8 cellular contexts compared by ENCODE assay signal in the genomic region with DNA sequence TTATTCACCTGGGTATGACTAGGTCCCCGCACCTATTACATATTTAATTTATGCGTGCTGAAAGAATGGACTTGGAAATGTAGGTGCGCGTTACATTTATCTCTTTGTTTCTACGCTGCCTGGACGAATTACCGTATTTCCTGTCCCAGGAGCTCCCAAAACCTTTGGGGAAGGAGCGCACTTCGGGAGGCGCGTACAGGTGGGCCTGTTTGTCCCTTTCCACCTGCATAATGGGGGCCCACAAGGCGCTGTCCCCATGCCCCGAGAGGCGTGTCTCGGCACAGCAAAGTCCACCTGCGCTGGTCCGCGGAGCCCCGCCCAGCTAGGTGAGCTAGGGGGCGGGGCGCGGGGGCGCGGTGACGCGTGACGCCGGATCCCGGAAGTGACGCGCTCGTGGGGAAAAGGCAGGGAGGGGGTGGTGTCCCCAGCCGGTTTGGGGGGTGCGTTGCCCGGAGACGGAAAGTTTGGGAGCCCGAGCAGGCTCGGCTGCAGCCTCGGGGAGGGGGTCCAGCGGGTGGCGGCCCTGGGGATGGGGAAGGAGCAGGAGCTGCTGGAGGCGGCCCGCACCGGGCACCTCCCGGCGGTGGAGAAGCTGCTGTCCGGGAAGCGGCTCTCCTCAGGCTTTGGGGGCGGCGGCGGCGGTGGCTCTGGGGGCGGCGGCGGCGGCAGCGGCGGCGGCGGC. TPM values are rescaled to one million over a fixed set of nuclear protein-coding genes. Genes with fewer than 3 reads are reported as not detected.
A peak's percentile ranks its signal among the peaks of the same experiment; 100 is the strongest.
DNase-seq lines count a peak whose midpoint lies in the region; ATAC-seq and TF ChIP-seq lines count a peak whose summit lies in the region.

A gene with protein sequence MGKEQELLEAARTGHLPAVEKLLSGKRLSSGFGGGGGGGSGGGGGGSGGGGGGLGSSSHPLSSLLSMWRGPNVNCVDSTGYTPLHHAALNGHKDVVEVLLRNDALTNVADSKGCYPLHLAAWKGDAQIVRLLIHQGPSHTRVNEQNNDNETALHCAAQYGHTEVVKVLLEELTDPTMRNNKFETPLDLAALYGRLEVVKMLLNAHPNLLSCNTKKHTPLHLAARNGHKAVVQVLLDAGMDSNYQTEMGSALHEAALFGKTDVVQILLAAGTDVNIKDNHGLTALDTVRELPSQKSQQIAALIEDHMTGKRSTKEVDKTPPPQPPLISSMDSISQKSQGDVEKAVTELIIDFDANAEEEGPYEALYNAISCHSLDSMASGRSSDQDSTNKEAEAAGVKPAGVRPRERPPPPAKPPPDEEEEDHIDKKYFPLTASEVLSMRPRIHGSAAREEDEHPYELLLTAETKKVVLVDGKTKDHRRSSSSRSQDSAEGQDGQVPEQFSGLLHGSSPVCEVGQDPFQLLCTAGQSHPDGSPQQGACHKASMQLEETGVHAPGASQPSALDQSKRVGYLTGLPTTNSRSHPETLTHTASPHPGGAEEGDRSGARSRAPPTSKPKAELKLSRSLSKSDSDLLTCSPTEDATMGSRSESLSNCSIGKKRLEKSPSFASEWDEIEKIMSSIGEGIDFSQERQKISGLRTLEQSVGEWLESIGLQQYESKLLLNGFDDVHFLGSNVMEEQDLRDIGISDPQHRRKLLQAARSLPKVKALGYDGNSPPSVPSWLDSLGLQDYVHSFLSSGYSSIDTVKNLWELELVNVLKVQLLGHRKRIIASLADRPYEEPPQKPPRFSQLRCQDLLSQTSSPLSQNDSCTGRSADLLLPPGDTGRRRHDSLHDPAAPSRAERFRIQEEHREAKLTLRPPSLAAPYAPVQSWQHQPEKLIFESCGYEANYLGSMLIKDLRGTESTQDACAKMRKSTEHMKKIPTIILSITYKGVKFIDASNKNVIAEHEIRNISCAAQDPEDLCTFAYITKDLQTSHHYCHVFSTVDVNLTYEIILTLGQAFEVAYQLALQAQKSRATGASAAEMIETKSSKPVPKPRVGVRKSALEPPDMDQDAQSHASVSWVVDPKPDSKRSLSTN (plus strand): TSS at position 382 of the 682 bp plus-strand sequence. CDS start 148 bp downstream, at position 530.

- no peaks in the 10 kb centered on the region for H3K36me3 ChIP-seq in ACC112 (ENCODE audit: insufficient read depth, low read length)
- H3K36me3 ChIP-seq in HUES48 (ENCODE audit: control insufficient read depth, insufficient read depth, low read length), result peaks cover 12% of the 10 kb centered on the region
- H3K36me3 ChIP-seq in fibroblast of lung (ENCODE audit: control insufficient read depth, insufficient read depth, low read length), result no peaks in the 10 kb centered on the region

- no peaks in the 10 kb centered on the region for H4K20me1 ChIP-seq in fibroblast of lung (ENCODE audit: control insufficient read depth, extremely low read depth, insufficient read depth, low read length)

- H3K27ac ChIP-seq in ACC112 (ENCODE audit: low read depth, low read length) (peak within 1 kb of the TSS; percentile 76), HUES48 (ENCODE audit: low read depth, low read length) (peak within 1 kb of the TSS; percentile 97), fibroblast of lung (ENCODE audit: insufficient read depth, low read length) (peak within 1 kb of the TSS; percentile 94)

- peak; percentile 64 for ATAC-seq in GM18909 (IDR thresholded peaks at IDR 0.05; ENCODE audit: poor library complexity, unreplicated experiment)
- peak; percentile 70 to 76 for ATAC-seq in naive thymus-derived CD8-positive, alpha-beta T cell
- peak; percentile 94 for ATAC-seq in stimulated activated memory B cell treated with anti-CD40 and anti-IgM and Interleukin-4, amounts not matched to agents 10 μg/mL and 1 μg/mL and 100 μg/mL, for 72 hours

- DNase-seq in activated T-helper 1 cell treated with Interleukin-2 at 50 U/mL for 16 hours (ENCODE audit: low read depth) (peak; percentile 89), fibroblast of lung (ENCODE audit: low read depth in 2 of 2) (peak; percentile 27 to 44)
- peak; percentile 88 to 97 (median 94) for DNase-seq in naive thymus-derived CD8-positive, alpha-beta T cell

- H3K4me2 ChIP-seq in fibroblast of lung (ENCODE audit: extremely low read depth, insufficient read depth, low read length), result peak within 1 kb of the TSS; percentile 99

- H3K79me2 ChIP-seq in ACC112 (ENCODE audit: control insufficient read depth, insufficient read depth, low read length, unreplicated experiment) (peaks cover 53% of the 10 kb centered on the region), fibroblast of lung (ENCODE audit: control insufficient read depth, insufficient read depth, low read length) (peaks cover 15% of the 10 kb centered on the region)

- H3K9me3 Mint-ChIP-seq in naive thymus-derived CD8-positive, alpha-beta T cell, result no peaks in the 10 kb centered on the region
- H3K9me3 Mint-ChIP-seq in stimulated activated memory B cell treated with anti-CD40 and anti-IgM and Interleukin-4, amounts not matched to agents 10 μg/mL and 1 μg/mL and 100 μg/mL, for 72 hours, result peaks cover 4% of the 10 kb centered on the region

- POLR2A ChIA-PET in naive thymus-derived CD8-positive, alpha-beta T cell (lab: Charles Lee), result interaction anchor here (0.5 to 3.8 kb wide), 7 partner anchors 21 to 1193 kb away, joined by 3 to 33 read pairs (median 4); a partner anchor contains a TSS

- peak within 1 kb of the TSS; percentile 90 for H3K9ac ChIP-seq in HUES48 (ENCODE audit: low read depth, low read length)
- H3K9ac ChIP-seq in fibroblast of lung (ENCODE audit: insufficient read depth, low read length), result peak within 1 kb of the TSS; percentile 93

- H3K27ac Mint-ChIP-seq in naive thymus-derived CD8-positive, alpha-beta T cell, result peak within 1 kb of the TSS; percentile 97 to 100 (median 100)
- peak within 1 kb of the TSS; percentile 97 for H3K27ac Mint-ChIP-seq in stimulated activated memory B cell treated with anti-CD40 and anti-IgM and Interleukin-4, amounts not matched to agents 10 μg/mL and 1 μg/mL and 100 μg/mL, for 72 hours

- peaks cover 4 to 16% (median 9%) of the 10 kb centered on the region in 3 donors for H3K36me3 Mint-ChIP-seq in naive thymus-derived CD8-positive, alpha-beta T cell
- H3K36me3 Mint-ChIP-seq in stimulated activated memory B cell treated with anti-CD40 and anti-IgM and Interleukin-4, amounts not matched to agents 10 μg/mL and 1 μg/mL and 100 μg/mL, for 72 hours, result peaks cover 12% of the 10 kb centered on the region

- no peak for TF ChIP-seq CTCF in fibroblast of lung (conservative IDR thresholded peaks at IDR 0.05 in 1 of 2, IDR thresholded peaks at IDR 0.05 in 1 of 2; ENCODE audit: low read depth in 1 of 2, low read length in 2 of 2)

- peaks cover 25 to 57% (median 50%) of the 10 kb centered on the region in 4 donors for H3K4me1 Mint-ChIP-seq in naive thymus-derived CD8-positive, alpha-beta T cell
- H3K4me1 Mint-ChIP-seq in stimulated activated memory B cell treated with anti-CD40 and anti-IgM and Interleukin-4, amounts not matched to agents 10 μg/mL and 1 μg/mL and 100 μg/mL, for 72 hours, result peaks cover 52% of the 10 kb centered on the region

- peak within 1 kb of the TSS; percentile 100 for H2AFZ ChIP-seq in ACC112 (ENCODE audit: low read length, unreplicated experiment)
- H2AFZ ChIP-seq in fibroblast of lung (ENCODE audit: low read length), result peak within 1 kb of the TSS; percentile 77

- peak within 1 kb of the TSS; percentile 91 for H3K4me3 ChIP-seq in ACC112 (ENCODE audit: low read depth, low read length)
- H3K4me3 ChIP-seq in HUES48 (ENCODE audit: low read depth, low read length), result peak within 1 kb of the TSS; percentile 93
- H3K4me3 ChIP-seq in fibroblast of lung (replicated peaks in 1 of 4; ENCODE audit: control extremely low read depth in 1 of 4, insufficient read depth in 1 of 4, low read depth in 3 of 4, low read length in 4 of 4), result peak within 1 kb of the TSS; percentile 87 to 100 (median 92)

- H3K4me3 Mint-ChIP-seq in naive thymus-derived CD8-positive, alpha-beta T cell, result peak within 1 kb of the TSS; percentile 99 to 100 (median 100)
- H3K4me3 Mint-ChIP-seq in stimulated activated memory B cell treated with anti-CD40 and anti-IgM and Interleukin-4, amounts not matched to agents 10 μg/mL and 1 μg/mL and 100 μg/mL, for 72 hours, result peak within 1 kb of the TSS; percentile 99

- H3K27me3 ChIP-seq in ACC112 (ENCODE audit: insufficient read depth, low read length) (no peaks in the 10 kb centered on the region), HUES48 (ENCODE audit: control insufficient read depth, insufficient read depth, low read length) (no peaks in the 10 kb centered on the region), fibroblast of lung (ENCODE audit: control insufficient read depth, insufficient read depth, low read length) (no peaks in the 10 kb centered on the region)

- H3K4me1 ChIP-seq in ACC112 (ENCODE audit: control insufficient read depth, insufficient read depth, low read length, unreplicated experiment) (peaks cover 5% of the 10 kb centered on the region), HUES48 (ENCODE audit: control insufficient read depth, insufficient read depth, low read length) (peaks cover 6% of the 10 kb centered on the region; the same call in 1 of the 2 replicates), fibroblast of lung (ENCODE audit: control insufficient read depth, extremely low read depth, insufficient read depth, low read length) (no peaks in the 10 kb centered on the region)

- H3K9me3 ChIP-seq in HUES48 (ENCODE audit: control insufficient read depth, insufficient read depth, low read length) (no peaks in the 10 kb centered on the region), fibroblast of lung (ENCODE audit: control insufficient read depth, insufficient read depth, low read depth, low read length) (no peaks in the 10 kb centered on the region)

- H3K27me3 Mint-ChIP-seq in naive thymus-derived CD8-positive, alpha-beta T cell, result no peaks in the 10 kb centered on the region
- no peaks in the 10 kb centered on the region for H3K27me3 Mint-ChIP-seq in stimulated activated memory B cell treated with anti-CD40 and anti-IgM and Interleukin-4, amounts not matched to agents 10 μg/mL and 1 μg/mL and 100 μg/mL, for 72 hours

TF ChIP-seq in PFSK-1, 5 proteins besides CTCF, POLR2A, EP300 and RAD21 (continues in another document):
- TF ChIP-seq FOXP2 (optimal IDR thresholded peaks at IDR 0.05; ENCODE audit: borderline replicate concordance, extremely low read depth, extremely low read length, insufficient read depth) (peak; percentile 87), TAF1 (IDR thresholded peaks at IDR 0.05; ENCODE audit: borderline replicate concordance, insufficient read depth, low read length) (no peak), POLR2AphosphoS5 (IDR thresholded peaks at IDR 0.05; ENCODE audit: low read depth, low read length) (peak; percentile 55; the same call in 1 of the 2 replicates), SIN3A (IDR thresholded peaks at IDR 0.05; ENCODE audit: borderline replicate concordance, insufficient read depth, low read length) (peak; percentile 59; the same call in 1 of the 2 replicates)

RNA-seq across cellular contexts. Expression of the gene that starts here (rescaled TPM):
- 9.2 TPM for polyA plus RNA-seq in PFSK-1 (2012; ENCODE audit: insufficient read length, low read depth)
- total RNA-seq in fibroblast of lung, result 5.1 and 7.8 TPM in 2 replicates
- polyA plus RNA-seq in fibroblast of lung, result 3.4 and 3.6 TPM in 2 replicates
- 5.6 and 6.5 TPM in 2 replicates for polyA plus RNA-seq in fibroblast of lung (2012)
- polyA minus RNA-seq in fibroblast of lung (ENCODE audit: low replicate concordance), result 16.0 and 19.2 TPM in 2 replicates
- 10 to 100 TPM; 10.5 to 11.1 TPM for total RNA-seq in naive thymus-derived CD8-positive, alpha-beta T cell
- 1 to 10 TPM; 1.6 to 2.6 (median 1.8) TPM for polyA plus RNA-seq in naive thymus-derived CD8-positive, alpha-beta T cell

Comparison
In these comparisons a context has a peak if more than half of its experiments do, and no peak if none do; other contexts are left out.
1. Peak in every context shown above with its lines: DNase-seq, ATAC-seq, H3K4me3 ChIP-seq and H3K27ac ChIP-seq.
2. DNase-seq: peak in every context shown above with its lines; median percentile 94 in naive thymus-derived CD8-positive, alpha-beta T cell; 89 in activated T-helper 1 cell treated with Interleukin-2 at 50 U/mL for 16 hours; 36 in fibroblast of lung.